ENCODE assay signal across 19 cellular contexts in genomic region chr17:37233001-37233400, GRCh38.
"Had no signal": no experiment of that assay in that cellular context is flagged by ENCODE, and none has a peak within 500 bp of the region (broad histone marks: within the 10 kb centered on the region; RNA-seq: fewer than 3 reads in every experiment).

No MANE protein-coding gene starts in this region.

- H3K4me1 Mint-ChIP-seq: naive thymus-derived CD4-positive, alpha-beta T cell; stimulated activated memory B cell treated with anti-CD40 and anti-IgM and Interleukin-4, amounts not matched to agents 10 μg/mL and 1 μg/mL and 100 μg/mL, for 72 hours had no signal

- H3K27ac Mint-ChIP-seq: naive thymus-derived CD4-positive, alpha-beta T cell; stimulated activated memory B cell treated with anti-CD40 and anti-IgM and Interleukin-4, amounts not matched to agents 10 μg/mL and 1 μg/mL and 100 μg/mL, for 72 hours had no signal

- H3K9me3 Mint-ChIP-seq: naive thymus-derived CD4-positive, alpha-beta T cell; stimulated activated memory B cell treated with anti-CD40 and anti-IgM and Interleukin-4, amounts not matched to agents 10 μg/mL and 1 μg/mL and 100 μg/mL, for 72 hours had no signal

- H3K27me3 Mint-ChIP-seq: naive thymus-derived CD4-positive, alpha-beta T cell; stimulated activated memory B cell treated with anti-CD40 and anti-IgM and Interleukin-4, amounts not matched to agents 10 μg/mL and 1 μg/mL and 100 μg/mL, for 72 hours had no signal

- FAIRE-seq: endometrium, pancreas had no signal

- H3K4me3 Mint-ChIP-seq: naive thymus-derived CD4-positive, alpha-beta T cell; stimulated activated memory B cell treated with anti-CD40 and anti-IgM and Interleukin-4, amounts not matched to agents 10 μg/mL and 1 μg/mL and 100 μg/mL, for 72 hours had no signal

- DNase-seq: central memory CD4-positive, alpha-beta T cell; effector CD8-positive, alpha-beta T cell; gastrocnemius medialis; left colon; mesendoderm; naive thymus-derived CD4-positive, alpha-beta T cell; occipital lobe; pancreas; spleen; stimulated activated CD4-positive, alpha-beta T cell treated with anti-CD3 and anti-CD28 coated beads, Interleukin-15, amount 100 ng/mL, for 24 hours; stimulated activated CD4-positive, alpha-beta T cell treated with anti-CD3 and anti-CD28 coated beads, Interleukin-1b, Interleukin-23, amount 100 ng/mL, for 48 hours; stimulated activated CD4-positive, alpha-beta T cell treated with anti-CD3 and anti-CD28 coated beads, Interleukin-4, amount 100 ng/mL, for 24 hours; stomach; substantia nigra; transverse colon had no signal

- ATAC-seq: esophagus mucosa; gastrocnemius medialis; left colon; naive thymus-derived CD4-positive, alpha-beta T cell; pancreas; sciatic nerve; stimulated activated memory B cell treated with anti-CD40 and anti-IgM and Interleukin-4, amounts not matched to agents 10 μg/mL and 1 μg/mL and 100 μg/mL, for 72 hours had no signal
